Comparison of ENCODE assay signal across 1 cellular context in the genomic region with DNA sequence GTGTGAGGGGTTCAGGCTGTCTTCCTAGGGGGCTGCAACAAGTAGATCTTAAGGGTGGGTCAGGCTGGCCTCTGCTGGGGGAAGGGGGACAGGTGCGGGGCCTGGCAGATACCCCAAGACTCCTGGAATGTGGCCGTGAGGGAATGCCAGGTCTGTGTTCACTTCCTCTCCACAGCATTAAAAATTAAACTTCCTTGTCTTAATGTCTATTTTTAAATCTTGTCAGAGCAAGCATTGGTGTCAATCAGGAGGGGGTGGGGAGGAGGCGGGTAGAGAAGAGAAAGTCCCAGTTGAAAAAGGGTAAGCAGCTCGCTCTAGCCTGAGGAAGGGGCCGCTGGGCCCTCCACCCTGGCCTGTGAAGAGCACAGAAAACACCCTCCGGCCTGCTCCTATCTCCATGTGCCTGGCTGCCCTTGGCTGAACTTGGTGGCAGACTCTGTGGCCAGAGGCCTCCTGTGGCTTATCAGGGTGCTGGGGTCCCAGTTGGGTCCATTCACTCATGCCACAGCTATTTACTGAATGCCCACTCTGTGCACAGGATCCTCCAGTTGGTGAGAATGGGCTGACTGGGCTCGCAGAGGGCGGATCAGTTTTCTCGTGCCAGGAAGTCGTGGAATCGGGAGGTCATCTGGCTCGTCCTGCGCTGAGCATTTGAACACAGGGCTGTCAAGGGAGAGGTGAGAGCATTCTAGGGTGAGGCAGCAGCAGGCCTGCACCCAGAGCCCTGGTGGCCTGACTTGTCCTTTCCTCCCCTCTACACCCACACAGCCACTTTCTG.
TF ChIP-seq lines count a peak whose summit lies in the region.

No MANE protein-coding gene starts in this region.

TF ChIP-seq in HepG2, 621 proteins besides CTCF, POLR2A, EP300 and RAD21 (continued from another document):
- TF ChIP-seq SIN3A (IDR thresholded peaks at IDR 0.05; ENCODE audit: borderline replicate concordance, low read depth, low read length) (no peak), KLF16 (CRISPR knock-in tag; IDR thresholded peaks at IDR 0.05) (no peak), ZNF558 (CRISPR knock-in tag; IDR thresholded peaks at IDR 0.05; ENCODE audit: borderline replicate concordance) (no peak), TOPORS (CRISPR knock-in tag; IDR thresholded peaks at IDR 0.05) (no peak), MLXIP (CRISPR knock-in tag; IDR thresholded peaks at IDR 0.05; ENCODE audit: borderline replicate concordance) (no peak), ISX (CRISPR knock-in tag; conservative IDR thresholded peaks at IDR 0.05) (no peak)
- TF ChIP-seq, protein P1, sequence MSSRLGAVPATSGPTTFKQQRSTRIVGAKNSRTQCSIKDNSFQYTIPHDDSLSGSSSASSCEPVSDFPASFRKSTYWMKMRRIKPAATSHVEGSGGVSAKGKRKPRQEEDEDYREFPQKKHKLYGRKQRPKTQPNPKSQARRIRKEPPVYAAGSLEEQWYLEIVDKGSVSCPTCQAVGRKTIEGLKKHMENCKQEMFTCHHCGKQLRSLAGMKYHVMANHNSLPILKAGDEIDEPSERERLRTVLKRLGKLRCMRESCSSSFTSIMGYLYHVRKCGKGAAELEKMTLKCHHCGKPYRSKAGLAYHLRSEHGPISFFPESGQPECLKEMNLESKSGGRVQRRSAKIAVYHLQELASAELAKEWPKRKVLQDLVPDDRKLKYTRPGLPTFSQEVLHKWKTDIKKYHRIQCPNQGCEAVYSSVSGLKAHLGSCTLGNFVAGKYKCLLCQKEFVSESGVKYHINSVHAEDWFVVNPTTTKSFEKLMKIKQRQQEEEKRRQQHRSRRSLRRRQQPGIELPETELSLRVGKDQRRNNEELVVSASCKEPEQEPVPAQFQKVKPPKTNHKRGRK (CRISPR knock-in tag; IDR thresholded peaks at IDR 0.05) = no peak
